ENCODE assay signal across 5 cellular contexts in the genomic region with DNA sequence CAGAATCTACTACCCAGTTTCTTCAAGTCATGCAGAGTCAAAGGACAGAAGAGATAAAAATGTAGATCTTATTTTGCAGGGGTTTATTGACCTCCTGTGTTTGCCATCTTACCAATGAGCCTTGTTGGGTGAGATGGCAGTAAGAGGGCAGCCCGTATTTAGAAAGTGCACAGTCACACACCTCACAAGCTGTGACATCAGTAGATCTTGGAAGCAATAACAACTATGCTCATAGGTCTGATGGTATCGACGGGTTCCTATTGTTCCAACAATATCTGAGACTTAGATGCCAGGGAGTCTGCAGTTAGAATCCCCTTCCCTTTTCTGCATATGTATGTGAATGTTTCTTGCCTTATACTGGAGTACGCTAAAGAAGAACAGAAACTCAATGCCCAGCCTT.
"Had no signal": no experiment of that assay in that cellular context is flagged by ENCODE, and none has a peak within 500 bp of the region (broad histone marks: within the 10 kb centered on the region; RNA-seq: fewer than 3 reads in every experiment).

No MANE protein-coding gene starts in this region.

- H3K9ac ChIP-seq: GM23248 had no signal

- H2AFZ ChIP-seq: GM23248 had no signal

- H3K4me3 Mint-ChIP-seq: H9 had no signal

- H3K27ac Mint-ChIP-seq: H9 had no signal

- DNase-seq: GM23248, H9, HCEC 1CT, IMR-90 had no signal

- H3K4me3 ChIP-seq: GM23248, K562 had no signal

- H3K27ac ChIP-seq: GM23248 had no signal

- H3K9me3 Mint-ChIP-seq: H9 had no signal

- ATAC-seq: K562 had no signal
